Comparison of ENCODE assay signal across 12 cellular contexts in genomic region chr11:100445231-100445735, GRCh38.
A peak's percentile ranks its signal among the peaks of the same experiment; 100 is the strongest.
DNase-seq lines count a peak whose midpoint lies in the region; ATAC-seq and TF ChIP-seq lines count a peak whose summit lies in the region.
"Had no signal": no experiment of that assay in that cellular context is flagged by ENCODE, and none has a peak within 500 bp of the region (broad histone marks: within the 10 kb centered on the region; RNA-seq: fewer than 3 reads in every experiment).

No MANE protein-coding gene starts in this region.

- H3K4me1 Mint-ChIP-seq in glutamatergic neuron (ENCODE audit: low read depth, unreplicated experiment): no peaks in the 10 kb centered on the region

- H3K27ac Mint-ChIP-seq in glutamatergic neuron (ENCODE audit: unreplicated experiment): no peak overlapping the region
- H3K27ac Mint-ChIP-seq: dendritic cell treated with granulocyte-macrophage colony-stimulating factor and Interleukin-4, amounts not matched to agents 40 ng/mL and 50 ng/mL, for 4 days had no signal

- H3K36me3 Mint-ChIP-seq in glutamatergic neuron (ENCODE audit: unreplicated experiment): no peaks in the 10 kb centered on the region

- TF ChIP-seq CTCF in cardiac fibroblast (IDR thresholded peaks at IDR 0.05; ENCODE audit: low read depth, low read length) (no peak), glutamatergic neuron (IDR thresholded peaks at IDR 0.05; ENCODE audit: partially characterized antibody, unreplicated experiment) (no peak)

- DNase-seq in Ammon's horn (ENCODE audit: low spot score) (peak; percentile 81), NCI-H2029 treated with DMSO at 0.1 percent for 48 hours (lab: John Stamatoyannopoulos, UW) (peak; percentile 75), cardiac fibroblast (ENCODE audit: low read depth in 2 of 2) (peak; percentile 5 to 11), kidney glomerular epithelial cell (lab: John Stamatoyannopoulos, UW) (peak; percentile 52), glutamatergic neuron (no peak), OCI-M1 (lab: John Stamatoyannopoulos, UW) (no peak)
- DNase-seq: NCI-H1694 had no signal

- H3K27me3 Mint-ChIP-seq in glutamatergic neuron (ENCODE audit: unreplicated experiment): no peaks in the 10 kb centered on the region
- H3K27me3 Mint-ChIP-seq: dendritic cell treated with granulocyte-macrophage colony-stimulating factor and Interleukin-4, amounts not matched to agents 40 ng/mL and 50 ng/mL, for 4 days had no signal

- no peak overlapping the region for H3K4me3 ChIP-seq in cardiac fibroblast (replicated peaks in 1 of 2; ENCODE audit: low read depth in 2 of 2, low read length in 2 of 2)
- H3K4me3 ChIP-seq: BLaER1, GM12878 had no signal

- ATAC-seq in GM21515 (IDR thresholded peaks at IDR 0.05; ENCODE audit: unreplicated experiment) (no peak), GM18519 (IDR thresholded peaks at IDR 0.05; ENCODE audit: low FRiP score, unreplicated experiment) (no peak)
- ATAC-seq: GM12878 had no signal

- peaks cover 4% of the 10 kb centered on the region for H3K9me3 Mint-ChIP-seq in glutamatergic neuron (ENCODE audit: unreplicated experiment)

- no peak overlapping the region for H3K4me3 Mint-ChIP-seq in glutamatergic neuron (ENCODE audit: unreplicated experiment)
- H3K4me3 Mint-ChIP-seq: dendritic cell treated with granulocyte-macrophage colony-stimulating factor and Interleukin-4, amounts not matched to agents 40 ng/mL and 50 ng/mL, for 4 days had no signal

Comparison
In these comparisons a context has a peak if more than half of its experiments do, and no peak if none do; other contexts are left out.
1. DNase-seq: peak in Ammon's horn (single experiment), NCI-H2029 treated with DMSO at 0.1 percent for 48 hours (single experiment), cardiac fibroblast (2 of 2) and kidney glomerular epithelial cell (single experiment); none in glutamatergic neuron (single experiment) and OCI-M1 (single experiment).